ENCODE assay signal across 1 cellular context in the genomic region with DNA sequence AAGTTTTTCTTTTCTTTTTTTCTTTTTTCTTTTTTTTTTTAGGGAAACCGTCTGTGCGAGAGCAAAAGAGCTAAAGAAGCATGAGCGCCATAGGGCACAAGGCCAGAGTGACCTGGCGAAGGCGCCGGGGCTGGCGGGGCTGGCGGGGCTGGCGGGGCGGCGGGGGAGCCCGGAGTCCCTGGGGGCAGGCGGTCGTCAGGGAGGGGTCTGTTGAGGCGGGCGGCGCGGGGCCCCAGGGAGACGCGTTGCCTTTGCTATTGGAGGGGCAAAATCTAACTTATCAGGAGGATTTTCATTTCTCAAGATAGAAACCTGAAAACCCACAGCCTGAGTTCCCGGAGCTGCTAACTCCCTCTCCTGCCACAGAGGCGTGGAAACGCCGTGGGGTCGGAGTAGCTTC.
TF ChIP-seq lines count a peak whose summit lies in the region.

No MANE protein-coding gene starts in this region.

TF ChIP-seq in SK-N-SH treated with all-trans-retinoic acid at 6 μM for 48 hours, 23 proteins besides CTCF, POLR2A, EP300 and RAD21 (continued from another document):
- TF ChIP-seq ARNTL (CRISPR knock-in tag; IDR thresholded peaks at IDR 0.05; ENCODE audit: borderline replicate concordance, low read depth), result no peak
